Comparison of ENCODE assay signal across 9 cellular contexts in genomic region chr11:75639752-75640151, GRCh38. TPM values are rescaled to one million over a fixed set of nuclear protein-coding genes. Genes with fewer than 3 reads are reported as not detected.
DNase-seq lines count a peak whose midpoint lies in the region; ATAC-seq and TF ChIP-seq lines count a peak whose summit lies in the region.
"Had no signal": no experiment of that assay in that cellular context is flagged by ENCODE, and none has a peak within 500 bp of the region (broad histone marks: within the 10 kb centered on the region; RNA-seq: fewer than 3 reads in every experiment).

No MANE protein-coding gene starts in this region.

- in situ Hi-C loops in transverse colon (cut with MboI; ENCODE audit: low pct_ligation_motif_present in 1 of 4, low pct_unique_long_range_greater_than_20kb in 1 of 4, low sequenced_read_pairs in 3 of 4): no loop called here

- H3K36me3 ChIP-seq in transverse colon: no peaks in the 10 kb centered on the region

- TF ChIP-seq CTCF in transverse colon (IDR thresholded peaks at IDR 0.05) (no peak), foreskin keratinocyte (conservative IDR thresholded peaks at IDR 0.05) (no peak)

- no peaks in the 10 kb centered on the region for H3K9me3 ChIP-seq in transverse colon

- TF ChIP-seq POLR2A in transverse colon (IDR thresholded peaks at IDR 0.05): no peak

- no peaks in the 10 kb centered on the region for H3K27me3 ChIP-seq in transverse colon
- H3K27me3 ChIP-seq in foreskin keratinocyte: no peaks in the 10 kb centered on the region

- CTCF ChIA-PET in HEK293T (lab: Yijun Ruan, JAX): no interaction called here

- H3K27ac ChIP-seq in transverse colon: no peak overlapping the region
- H3K27ac ChIP-seq in foreskin keratinocyte: no peak overlapping the region
- H3K27ac ChIP-seq: HL-60 had no signal

- ATAC-seq in GM18868 (IDR thresholded peaks at IDR 0.05; ENCODE audit: unreplicated experiment): peak; percentile 77
- peak; percentile 89 for ATAC-seq in left lobe of liver
- no peak for ATAC-seq in foreskin keratinocyte

- 5% methylated on average over 4 of the region's 4 CpGs; no CpG with 5 or more reads in 1 of the 2 donors for WGBS in transverse colon (ENCODE audit: low coverage in 1 of 2), 2 donors

- intact Hi-C loops in transverse colon (cut with DNase I; ENCODE audit: low total_unique reads): no loop called here

- POLR2A ChIA-PET in HEK293T (lab: Yijun Ruan, JAX): no interaction called here

- DNase-seq in NCI-H510A (lab: John Stamatoyannopoulos, UW): peak; percentile 23
- DNase-seq in cerebellar nuclear complex (lab: John Stamatoyannopoulos, UW): peak; percentile 78 to 91
- DNase-seq in left lobe of liver (ENCODE audit: low spot score): peak; percentile 67
- DNase-seq in transverse colon: peak; percentile 50
- DNase-seq in foreskin keratinocyte: no peak
- no peak for DNase-seq in HEK293T (ENCODE audit: extremely low spot score)
- DNase-seq in Kasumi-1 (lab: John Stamatoyannopoulos, UW): no peak

- no peak for TF ChIP-seq EP300 in transverse colon (IDR thresholded peaks at IDR 0.05; ENCODE audit: low read depth)

- H3K4me1 ChIP-seq in transverse colon: peaks cover 4 to 25% (median 14%) of the 10 kb centered on the region in 4 donors
- peaks cover 8% of the 10 kb centered on the region for H3K4me1 ChIP-seq in foreskin keratinocyte

- H3K4me3 ChIP-seq in transverse colon: no peak overlapping the region

TF ChIP-seq in HEK293T, 16 proteins besides CTCF, POLR2A, EP300 and RAD21:
- TF ChIP-seq CTBP1 (IDR thresholded peaks at IDR 0.05; ENCODE audit: borderline replicate concordance) (no peak), TARDBP (IDR thresholded peaks at IDR 0.05) (no peak), ELF4 (IDR thresholded peaks at IDR 0.05) (no peak), LEF1 (IDR thresholded peaks at IDR 0.05; ENCODE audit: borderline replicate concordance) (no peak), HDGF (IDR thresholded peaks at IDR 0.05; ENCODE audit: borderline replicate concordance) (no peak), NFRKB (IDR thresholded peaks at IDR 0.05) (no peak), ZNF384 (IDR thresholded peaks at IDR 0.05) (no peak), L3MBTL2 (conservative IDR thresholded peaks at IDR 0.05) (no peak), FOXA1 (IDR thresholded peaks at IDR 0.05) (no peak), ARNT (IDR thresholded peaks at IDR 0.05) (no peak), SUZ12 (IDR thresholded peaks at IDR 0.05) (no peak), SP1 (IDR thresholded peaks at IDR 0.05) (no peak), FOXM1 (IDR thresholded peaks at IDR 0.05; ENCODE audit: borderline replicate concordance) (no peak), FOXK2 (IDR thresholded peaks at IDR 0.05) (no peak), BHLHE40 (IDR thresholded peaks at IDR 0.05; ENCODE audit: borderline replicate concordance) (no peak)
- TF ChIP-seq, protein P1, sequence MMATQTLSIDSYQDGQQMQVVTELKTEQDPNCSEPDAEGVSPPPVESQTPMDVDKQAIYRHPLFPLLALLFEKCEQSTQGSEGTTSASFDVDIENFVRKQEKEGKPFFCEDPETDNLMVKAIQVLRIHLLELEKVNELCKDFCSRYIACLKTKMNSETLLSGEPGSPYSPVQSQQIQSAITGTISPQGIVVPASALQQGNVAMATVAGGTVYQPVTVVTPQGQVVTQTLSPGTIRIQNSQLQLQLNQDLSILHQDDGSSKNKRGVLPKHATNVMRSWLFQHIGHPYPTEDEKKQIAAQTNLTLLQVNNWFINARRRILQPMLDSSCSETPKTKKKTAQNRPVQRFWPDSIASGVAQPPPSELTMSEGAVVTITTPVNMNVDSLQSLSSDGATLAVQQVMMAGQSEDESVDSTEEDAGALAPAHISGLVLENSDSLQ (IDR thresholded peaks at IDR 0.05): no peak

RNA-seq across cellular contexts. Expression of gene MAP6, which starts 29.1 kb away (rescaled TPM):
- total RNA-seq in left lobe of liver (0.33 TPM), transverse colon (1 to 10 TPM; 1.9 to 6.4 (median 3.0) TPM), foreskin keratinocyte (1.5 and 2.8 TPM in 2 replicates)
- 1.3 and 2.6 TPM in 2 replicates for polyA plus RNA-seq in foreskin keratinocyte

Comparison
In these comparisons a context has a peak if more than half of its experiments do, and no peak if none do; other contexts are left out.
1. DNase-seq: peak in NCI-H510A (single experiment), cerebellar nuclear complex (2 of 2), left lobe of liver (single experiment) and transverse colon (single experiment); none in foreskin keratinocyte (0 of 2), HEK293T (single experiment) and Kasumi-1 (0 of 2).